ENCODE assay signal across 20 cellular contexts in genomic region chr1:41236781-41237180, GRCh38.
"Had no signal": no experiment of that assay in that cellular context is flagged by ENCODE, and none has a peak within 500 bp of the region (broad histone marks: within the 10 kb centered on the region; RNA-seq: fewer than 3 reads in every experiment).

No MANE protein-coding gene starts in this region.

- ATAC-seq: gastrocnemius medialis, heart left ventricle, left lung, T-cell had no signal

- H3K4me3 Mint-ChIP-seq: activated naive CD8-positive, alpha-beta T cell treated with anti-CD3 and anti-CD28 coated beads for 36 hours; naive B cell; neural crest cell; stimulated activated naive CD8-positive, alpha-beta T cell treated with anti-CD3 and anti-CD28 coated beads, Interleukin-15, Interleukin-2, amounts not matched to agents 100 ng/mL and 50 ng/mL, for 24 hours; T-cell had no signal

- H3K9me3 Mint-ChIP-seq: activated naive CD8-positive, alpha-beta T cell treated with anti-CD3 and anti-CD28 coated beads for 36 hours; naive B cell; neural crest cell; stimulated activated naive CD8-positive, alpha-beta T cell treated with anti-CD3 and anti-CD28 coated beads, Interleukin-15, Interleukin-2, amounts not matched to agents 100 ng/mL and 50 ng/mL, for 24 hours; T-cell had no signal

- H3K9me3 ChIP-seq: gastrocnemius medialis, heart left ventricle, left lung, tibial nerve had no signal

- H3K36me3 Mint-ChIP-seq: naive B cell, T-cell had no signal

- H3K27me3 ChIP-seq: brain microvascular endothelial cell, gastrocnemius medialis, heart left ventricle, left lung, tibial nerve had no signal

- DNase-seq: activated CD4-positive, alpha-beta T cell treated with anti-CD3 and anti-CD28 coated beads for 1 hour; activated CD4-positive, alpha-beta T cell treated with anti-CD3 and anti-CD28 coated beads, Interleukin-2, amount 50 U/mL, for 48 hours; activated naive CD4-positive, alpha-beta T cell; activated naive CD8-positive, alpha-beta T cell treated with anti-CD3 and anti-CD28 coated beads for 36 hours; amygdala; brain microvascular endothelial cell; erythroblast; gastrocnemius medialis; heart left ventricle; left lung; mammary epithelial cell; naive B cell; stimulated activated CD4-positive, alpha-beta T cell treated with anti-CD3 and anti-CD28 coated beads, Interleukin-15, amount 100 ng/mL, for 24 hours; stimulated activated CD4-positive, alpha-beta T cell treated with anti-CD3 and anti-CD28 coated beads, Interleukin-2, amount 100 ng/mL, for 48 hours; T-cell had no signal

- H3K4me3 ChIP-seq: coronary artery, gastrocnemius medialis, heart left ventricle, left lung, tibial nerve had no signal

- H3K27ac ChIP-seq: brain microvascular endothelial cell, coronary artery, gastrocnemius medialis, heart left ventricle, left lung, tibial nerve had no signal

- H3K27ac Mint-ChIP-seq: activated naive CD8-positive, alpha-beta T cell treated with anti-CD3 and anti-CD28 coated beads for 36 hours; progenitor cell of endocrine pancreas; stimulated activated naive CD8-positive, alpha-beta T cell treated with anti-CD3 and anti-CD28 coated beads, Interleukin-15, Interleukin-2, amounts not matched to agents 100 ng/mL and 50 ng/mL, for 24 hours; T-cell had no signal

- H3K27me3 Mint-ChIP-seq: activated naive CD8-positive, alpha-beta T cell treated with anti-CD3 and anti-CD28 coated beads for 36 hours; naive B cell; progenitor cell of endocrine pancreas; stimulated activated naive CD8-positive, alpha-beta T cell treated with anti-CD3 and anti-CD28 coated beads, Interleukin-15, Interleukin-2, amounts not matched to agents 100 ng/mL and 50 ng/mL, for 24 hours; T-cell had no signal

- H3K36me3 ChIP-seq: brain microvascular endothelial cell, gastrocnemius medialis, heart left ventricle, left lung, tibial nerve had no signal
